In the genomic region with DNA sequence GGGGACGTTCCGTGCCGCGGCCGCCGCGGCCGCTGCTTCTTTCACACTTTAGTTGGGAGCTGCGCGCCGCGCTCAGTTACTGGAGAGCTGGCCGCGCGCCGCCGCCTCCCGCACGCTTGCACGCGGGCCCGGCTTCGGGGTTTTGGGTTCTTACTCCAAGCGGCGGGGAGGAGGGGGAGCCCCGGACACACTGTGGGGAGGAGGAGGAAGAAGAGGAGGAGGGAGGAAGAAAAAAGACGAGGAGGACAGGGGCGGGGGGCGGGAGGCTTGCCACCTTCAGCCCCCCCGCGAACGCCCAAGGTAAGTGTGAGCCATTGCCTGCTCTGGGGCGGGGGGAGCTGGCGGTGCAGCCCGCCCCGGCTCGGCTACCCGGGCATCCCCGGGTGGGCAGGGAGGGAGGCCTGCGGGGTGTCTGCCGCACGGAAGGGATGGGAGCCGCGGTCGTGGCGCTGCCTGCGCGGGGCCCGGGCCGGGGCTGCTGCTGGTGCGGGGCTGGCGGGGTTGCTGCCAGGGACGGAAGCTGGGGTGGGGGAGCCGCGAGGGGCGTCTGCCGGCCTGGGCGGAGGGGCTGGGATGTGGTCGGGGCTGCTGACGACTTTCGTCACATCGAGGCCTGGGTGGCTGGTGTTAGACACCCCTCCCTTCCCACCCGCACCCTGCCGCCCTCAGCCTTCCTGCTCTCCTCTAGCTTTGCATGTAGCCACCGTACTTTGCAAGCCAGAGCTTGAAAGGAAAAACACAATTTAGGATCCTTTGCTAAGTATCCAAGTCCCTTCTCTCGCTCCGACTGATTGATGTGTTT, we compare ENCODE assay signal across 8 cellular contexts. TPM values are rescaled to one million over a fixed set of nuclear protein-coding genes. Genes with fewer than 3 reads are reported as not detected.
DNase-seq lines count a peak whose midpoint lies in the region; ATAC-seq, FAIRE-seq and TF ChIP-seq lines count a peak whose summit lies in the region.

No MANE protein-coding gene starts in this region.

- H3K9me3 ChIP-seq in GM12878 (replicated peaks; ENCODE audit: control insufficient read depth, insufficient read depth, low read length) (no peaks in the 10 kb centered on the region), iPS-20b (ENCODE audit: insufficient read depth, low read depth, low read length) (no peaks in the 10 kb centered on the region)

- no peak overlapping the region for H3K27ac ChIP-seq in GM12878 (ENCODE audit: control insufficient read depth, insufficient read depth)
- H3K27ac ChIP-seq in iPS-20b (ENCODE audit: low read length), result no peak overlapping the region

- ATAC-seq in HG02759 (IDR thresholded peaks at IDR 0.05; ENCODE audit: unreplicated experiment) (peak; percentile 16), GM12878 (peak; percentile 37), HG03378 (IDR thresholded peaks at IDR 0.05; ENCODE audit: unreplicated experiment) (no peak)

- H4K20me1 ChIP-seq in GM12878 (ENCODE audit: control insufficient read depth, insufficient read depth), result no peaks in the 10 kb centered on the region

- WGBS in GM12878 (ENCODE audit: insufficient coverage, insufficient replicate concordance, low lambda C conversion rate, missing lambda C conversion rate), result 8% methylated on average over 22 of the region's 67 CpGs

- FAIRE-seq in GM12878 (lab: Jason Lieb, UNC), result no peak

- peaks cover 4 to 13% of the 10 kb centered on the region in 2 experiments for H3K27me3 ChIP-seq in GM12878 (replicated peaks in 1 of 2; ENCODE audit: control insufficient read depth in 2 of 2, insufficient read depth in 2 of 2, low read length in 1 of 2)
- H3K27me3 ChIP-seq in iPS-20b (ENCODE audit: insufficient read depth, low read length), result peaks cover 23% of the 10 kb centered on the region

- TF ChIP-seq EP300 in GM12878 (IDR thresholded peaks at IDR 0.05; ENCODE audit: borderline replicate concordance in 1 of 2, control insufficient read depth in 1 of 2, low read depth in 2 of 2, low read length in 2 of 2), result no peak

- H2AFZ ChIP-seq in GM12878 (ENCODE audit: control insufficient read depth, low read depth, low read length), result peak overlapping the region; percentile 62

- peak; percentile 42 for DNase-seq in EH (ENCODE audit: low read depth)
- DNase-seq in SK-MEL-5 (ENCODE audit: low read depth, low spot score), result peak; percentile 15
- no peak for DNase-seq in GM12878 (ENCODE audit: low read depth, low spot score)
- DNase-seq in stimulated activated CD4-positive, alpha-beta T cell treated with anti-CD3 and anti-CD28 coated beads, Interleukin-15, amount 100 ng/mL, for 24 hours, result peak; percentile 37
- DNase-seq in GOT3 (lab: John Stamatoyannopoulos, UW), result no peak

- TF ChIP-seq POLR2A in GM12878 (IDR thresholded peaks at IDR 0.05; ENCODE audit: low read depth, low read length), result no peak

- SMC1A ChIA-PET in GM12878 (lab: Charles Lee; ENCODE audit: uncharacterized antibody, unreplicated experiment), result no interaction called here

- TF ChIP-seq RAD21 in GM12878 (IDR thresholded peaks at IDR 0.05; ENCODE audit: insufficient read depth, low read depth, low read length), result no peak

- POLR2A ChIA-PET in GM12878 (lab: Charles Lee), result no interaction called here

- no peaks in the 10 kb centered on the region for H3K79me2 ChIP-seq in GM12878 (ENCODE audit: control insufficient read depth, insufficient read depth, low read length)

- in situ Hi-C loops in SK-MEL-5 (cut with HindIII; ENCODE audit: low pct_unique_long_range_greater_than_20kb, low sequenced_read_pairs) (no loop called here), GM12878 (cut with MboI) (no loop called here)

- intact Hi-C loops in GM12878 (cut with micrococcal nuclease; ENCODE audit: unreplicated experiment), result no loop called here

- peak overlapping the region; percentile 76 for H3K4me2 ChIP-seq in GM12878 (ENCODE audit: control insufficient read depth, insufficient read depth)

- H3K9ac ChIP-seq in GM12878 (ENCODE audit: control insufficient read depth, insufficient read depth, low read length) (no peak overlapping the region), iPS-20b (ENCODE audit: low read depth, low read length) (peak overlapping the region; percentile 81; the same call in 1 of the 2 replicates)

- RAD21 ChIA-PET in GM12878 (lab: Charles Lee; ENCODE audit: unreplicated experiment), result interaction anchor here (0.5 to 0.8 kb wide), 2 partner anchors 75 to 176 kb away, joined by 3 read pairs; no protein-coding TSS in a partner anchor

- BruUV-seq in GM12878 (replicated peaks; lab: Mats Ljungman, UMichigan), result no TSS peak

- H3K36me3 ChIP-seq in GM12878 (ENCODE audit: control insufficient read depth in 2 of 2, insufficient read depth in 2 of 2, low read length in 1 of 2) (no peaks in the 10 kb centered on the region), iPS-20b (ENCODE audit: insufficient read depth, low read depth, low read length) (no peaks in the 10 kb centered on the region)

- no peak for TF ChIP-seq CTCF in GM12878 (IDR thresholded peaks at IDR 0.05 in 2 of 3, conservative IDR thresholded peaks at IDR 0.05 in 1 of 3; ENCODE audit: control insufficient read depth in 2 of 3, extremely low read depth in 1 of 3, insufficient read depth in 1 of 3, low read depth in 3 of 3, low read length in 3 of 3)

- CTCF ChIA-PET in GM12878 (lab: Yijun Ruan, JAX), result interaction anchor here (0.5 to 1.3 kb wide), 4 partner anchors 8 to 329 kb away, joined by 3 to 5 read pairs (median 3); no protein-coding TSS in a partner anchor

- H3K4me3 ChIP-seq in GM12878 (peak overlapping the region; percentile 81), iPS-20b (ENCODE audit: low read length) (peak overlapping the region; percentile 96)

- H3K4me1 ChIP-seq in GM12878 (ENCODE audit: control insufficient read depth, insufficient read depth, low read length) (no peaks in the 10 kb centered on the region; the same call in 1 of the 2 replicates), iPS-20b (ENCODE audit: insufficient read depth, low read length) (peaks cover 38% of the 10 kb centered on the region; the same call in 1 of the 2 replicates)

TF ChIP-seq in GM12878, 131 proteins besides CTCF, POLR2A, EP300 and RAD21 (continues in another document):
- TF ChIP-seq TCF12 (IDR thresholded peaks at IDR 0.05; ENCODE audit: low read depth, low read length) (no peak), ZNF622 (IDR thresholded peaks at IDR 0.05) (no peak), USF1 (IDR thresholded peaks at IDR 0.05; ENCODE audit: borderline replicate concordance, extremely low read length, insufficient read depth, low read depth, low read length) (no peak), SMAD5 (IDR thresholded peaks at IDR 0.05; ENCODE audit: low read depth) (no peak), HDAC6 (IDR thresholded peaks at IDR 0.05; ENCODE audit: unreplicated experiment) (peak; percentile 45)
- TF ChIP-seq, protein P1, sequence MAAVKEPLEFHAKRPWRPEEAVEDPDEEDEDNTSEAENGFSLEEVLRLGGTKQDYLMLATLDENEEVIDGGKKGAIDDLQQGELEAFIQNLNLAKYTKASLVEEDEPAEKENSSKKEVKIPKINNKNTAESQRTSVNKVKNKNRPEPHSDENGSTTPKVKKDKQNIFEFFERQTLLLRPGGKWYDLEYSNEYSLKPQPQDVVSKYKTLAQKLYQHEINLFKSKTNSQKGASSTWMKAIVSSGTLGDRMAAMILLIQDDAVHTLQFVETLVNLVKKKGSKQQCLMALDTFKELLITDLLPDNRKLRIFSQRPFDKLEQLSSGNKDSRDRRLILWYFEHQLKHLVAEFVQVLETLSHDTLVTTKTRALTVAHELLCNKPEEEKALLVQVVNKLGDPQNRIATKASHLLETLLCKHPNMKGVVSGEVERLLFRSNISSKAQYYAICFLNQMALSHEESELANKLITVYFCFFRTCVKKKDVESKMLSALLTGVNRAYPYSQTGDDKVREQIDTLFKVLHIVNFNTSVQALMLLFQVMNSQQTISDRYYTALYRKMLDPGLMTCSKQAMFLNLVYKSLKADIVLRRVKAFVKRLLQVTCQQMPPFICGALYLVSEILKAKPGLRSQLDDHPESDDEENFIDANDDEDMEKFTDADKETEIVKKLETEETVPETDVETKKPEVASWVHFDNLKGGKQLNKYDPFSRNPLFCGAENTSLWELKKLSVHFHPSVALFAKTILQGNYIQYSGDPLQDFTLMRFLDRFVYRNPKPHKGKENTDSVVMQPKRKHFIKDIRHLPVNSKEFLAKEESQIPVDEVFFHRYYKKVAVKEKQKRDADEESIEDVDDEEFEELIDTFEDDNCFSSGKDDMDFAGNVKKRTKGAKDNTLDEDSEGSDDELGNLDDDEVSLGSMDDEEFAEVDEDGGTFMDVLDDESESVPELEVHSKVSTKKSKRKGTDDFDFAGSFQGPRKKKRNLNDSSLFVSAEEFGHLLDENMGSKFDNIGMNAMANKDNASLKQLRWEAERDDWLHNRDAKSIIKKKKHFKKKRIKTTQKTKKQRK (IDR thresholded peaks at IDR 0.05; ENCODE audit: low read depth, low read length), result no peak

RNA-seq across cellular contexts. Expression of gene C1orf21, which starts 0.4 kb away (rescaled TPM):
- 58.5 and 68.2 TPM in 2 replicates for total RNA-seq in SK-MEL-5 (2014; rRNA removed; shearing (Covaris generic))
- polyA plus RNA-seq in SK-MEL-5 (2015; cell fraction: cytosol; rRNA removed), result 20.9 and 27.5 TPM in 2 replicates
- 13.4 and 20.3 TPM in 2 replicates for polyA plus RNA-seq in SK-MEL-5 (2015; cell fraction: nucleus; rRNA removed)
- total RNA-seq in GM12878 (2013; cell fraction: nucleolus; rRNA removed), result 1.0 and 2.2 TPM in 2 replicates
- total RNA-seq in GM12878 (2014; rRNA removed) (0.05 and 0.17 TPM in 2 replicates), GM12878 (2014; rRNA removed; fragmentation: Illumina TruSeq; extraction: Trizol) (0.09 TPM in 2 replicates), GM12878 (2021) (0.03 and 0.05 TPM in 2 replicates)
- polyA plus RNA-seq in GM12878 (2011; ENCODE audit: low read depth), result 0.22 TPM
- polyA plus RNA-seq in GM12878 (2011; rRNA removed) (1.6 and 2.4 TPM in 2 replicates), GM12878 (2014; fragmentation: Illumina TruSeq; extraction: Trizol) (0.28 TPM in 1 of 2 replicates, not detected in the other), GM12878 (2014; fragmentation: Nextera tagmentation; extraction: Ambion mirVana) (not detected), GM12878 (2014; rRNA removed) (0.01 and 0.03 TPM in 2 replicates), GM12878 (2016; fragmentation: Nextera tagmentation; extraction: Ambion mirVana) (under 1 TPM in 1 of 2 experiments, not detected in 1; 0.19 TPM)
- polyA plus RNA-seq in GM12878 (2011; cell fraction: cytosol; rRNA removed), result 0.27 and 0.43 TPM in 2 replicates
- polyA plus RNA-seq in GM12878 (2011; cell fraction: nucleus; rRNA removed), result 0.16 and 0.24 TPM in 2 replicates
- 0.29 and 0.35 TPM in 2 replicates for polyA plus RNA-seq in GM12878 (2012)
- 0.21 and 0.29 TPM in 2 replicates for polyA minus RNA-seq in GM12878 (2011; rRNA and poly(A)+ RNA removed)
- polyA minus RNA-seq in GM12878 (2011; cell fraction: cytosol; rRNA and poly(A)+ RNA removed), result not detected in 2 replicates
- polyA minus RNA-seq in GM12878 (2011; cell fraction: nucleus; rRNA and poly(A)+ RNA removed), result 0.19 and 0.60 TPM in 2 replicates

Comparison
In these comparisons a context has a peak if more than half of its experiments do, and no peak if none do; other contexts are left out.
1. DNase-seq: peak in EH (single experiment), SK-MEL-5 (single experiment) and stimulated activated CD4-positive, alpha-beta T cell treated with anti-CD3 and anti-CD28 coated beads, Interleukin-15, amount 100 ng/mL, for 24 hours (single experiment); none in GM12878 (single experiment) and GOT3 (single experiment).
2. RNA of gene C1orf21, which starts 0.4 kb away (total RNA-seq): 58.5 to 68.2 TPM in SK-MEL-5; 0.03 to 2.2 TPM in GM12878; every median in the first group is over 10 times any median in the second.